8 cellular contexts compared by ENCODE assay signal in genomic region chr22:38924197-38924952, GRCh38. TPM values are rescaled to one million over a fixed set of nuclear protein-coding genes. Genes with fewer than 3 reads are reported as not detected.
DNase-seq lines count a peak whose midpoint lies in the region; ATAC-seq and TF ChIP-seq lines count a peak whose summit lies in the region.

No MANE protein-coding gene starts in this region.

- H3K27me3 Mint-ChIP-seq in endodermal cell (ENCODE audit: insufficient read depth) = peaks cover 35% of the 10 kb centered on the region

- H4K20me1 ChIP-seq in hepatocyte (ENCODE audit: insufficient read depth, poor library complexity, severe bottlenecking) = no peaks in the 10 kb centered on the region

- peak; percentile 82 for DNase-seq in BJ (ENCODE audit: low read depth)
- DNase-seq in NCI-H1694 treated with DMSO at 0.1 percent for 48 hours (lab: John Stamatoyannopoulos, UW) = peak; percentile 65
- DNase-seq in astrocyte of the hippocampus (ENCODE audit: low read depth, low spot score) = peak; percentile 95
- peak; percentile 89 for DNase-seq in hepatocyte (ENCODE audit: low spot score)
- no peak for DNase-seq in activated CD8-positive, alpha-beta memory T cell treated with anti-CD3 and anti-CD28 coated beads, Interleukin-2, amount 50 U/mL, for 4 hours
- no peak for DNase-seq in endodermal cell

- no peak overlapping the region for H3K4me3 Mint-ChIP-seq in endodermal cell

- H3K27ac ChIP-seq in hepatocyte = peak overlapping the region; percentile 91
- peak overlapping the region; percentile 94 for H3K27ac ChIP-seq in stomach smooth muscle (ENCODE audit: low read length)
- H3K27ac ChIP-seq in endodermal cell (ENCODE audit: low read depth, low read length) = no peak overlapping the region

- CTCF ChIA-PET in BJ (lab: Yijun Ruan, JAX) = interaction anchor here (0.6 to 5.1 kb wide), 4 partner anchors 10 to 54 kb away, joined by 4 to 50 read pairs (median 5); partner anchors contain the start of gene CBX6

- H3K36me3 ChIP-seq in BJ (ENCODE audit: control insufficient read depth, insufficient read depth, low read length) = no peaks in the 10 kb centered on the region
- H3K36me3 ChIP-seq in hepatocyte (replicated peaks; ENCODE audit: insufficient read depth, low read depth) = no peaks in the 10 kb centered on the region
- no peaks in the 10 kb centered on the region for H3K36me3 ChIP-seq in stomach smooth muscle (ENCODE audit: control insufficient read depth in 2 of 2, insufficient read depth in 2 of 2, low read length in 2 of 2)
- no peaks in the 10 kb centered on the region for H3K36me3 ChIP-seq in endodermal cell (ENCODE audit: control insufficient read depth, insufficient read depth, low read length)

- H3K9me3 ChIP-seq in hepatocyte (ENCODE audit: low read depth) (no peaks in the 10 kb centered on the region), stomach smooth muscle (ENCODE audit: control insufficient read depth in 2 of 2, low read length in 2 of 2) (no peaks in the 10 kb centered on the region), endodermal cell (ENCODE audit: control insufficient read depth, low read length) (no peaks in the 10 kb centered on the region)

- no peaks in the 10 kb centered on the region for H3K79me2 ChIP-seq in hepatocyte

- H3K4me2 ChIP-seq in hepatocyte = peak overlapping the region; percentile 72

- POLR2A ChIA-PET in BJ (lab: Charles Lee) = no interaction called here

- H3K4me3 ChIP-seq in BJ (ENCODE audit: low read depth, low read length) = peak overlapping the region; percentile 0; the same call in 1 of the 2 replicates
- H3K4me3 ChIP-seq in hepatocyte = no peak overlapping the region
- peak overlapping the region; percentile 35 to 70 for H3K4me3 ChIP-seq in stomach smooth muscle (ENCODE audit: low read length in 2 of 2)
- no peak overlapping the region for H3K4me3 ChIP-seq in endodermal cell (ENCODE audit: low read length)

- no peak for TF ChIP-seq CTCF in BJ (IDR thresholded peaks at IDR 0.05; ENCODE audit: insufficient read depth, low read depth, low read length)
- TF ChIP-seq CTCF in hepatocyte (IDR thresholded peaks at IDR 0.05; ENCODE audit: poor library complexity) = no peak
- TF ChIP-seq CTCF in endodermal cell (conservative IDR thresholded peaks at IDR 0.05) = no peak

- H3K9ac ChIP-seq in stomach smooth muscle (ENCODE audit: low read length in 2 of 2) = peak overlapping the region; percentile 24 to 77
- H3K9ac ChIP-seq in endodermal cell (ENCODE audit: extremely low read depth, low read length, poor library complexity, severe bottlenecking) = no peak overlapping the region

- ATAC-seq in GM21367 (IDR thresholded peaks at IDR 0.05; ENCODE audit: unreplicated experiment) = no peak

- H3K4me1 Mint-ChIP-seq in endodermal cell = peaks cover 4% of the 10 kb centered on the region

- H2AFZ ChIP-seq in hepatocyte = no peak overlapping the region

- no peaks in the 10 kb centered on the region for H3K36me3 Mint-ChIP-seq in endodermal cell (ENCODE audit: low read depth)

- H3K27me3 ChIP-seq in BJ (ENCODE audit: control insufficient read depth, insufficient read depth, low read length) (no peaks in the 10 kb centered on the region), hepatocyte (no peaks in the 10 kb centered on the region), stomach smooth muscle (ENCODE audit: control insufficient read depth in 1 of 2, insufficient read depth in 2 of 2, low read length in 2 of 2) (no peaks in the 10 kb centered on the region), endodermal cell (ENCODE audit: control insufficient read depth, insufficient read depth, low read length, poor library complexity, severe bottlenecking) (no peaks in the 10 kb centered on the region)

- H3K4me1 ChIP-seq in hepatocyte (ENCODE audit: insufficient read depth) (peaks cover 32% of the 10 kb centered on the region), stomach smooth muscle (ENCODE audit: control insufficient read depth, insufficient read depth, low read length) (peaks cover 23% of the 10 kb centered on the region), endodermal cell (ENCODE audit: control insufficient read depth, insufficient read depth, low read length) (no peaks in the 10 kb centered on the region)

- no peak overlapping the region for H3K27ac Mint-ChIP-seq in endodermal cell

- WGBS in hepatocyte (ENCODE audit: low lambda C conversion rate, missing lambda C conversion rate) = 18% methylated on average over 10 of the region's 10 CpGs
- 61 to 74% methylated on average over 7 to 9 of the region's 10 CpGs for WGBS in endodermal cell (ENCODE audit: insufficient coverage in 1 of 2, insufficient read length in 1 of 2), 2 experiments

- H3K9me2 ChIP-seq in hepatocyte (replicated peaks; ENCODE audit: insufficient read depth) = no peaks in the 10 kb centered on the region

- no peaks in the 10 kb centered on the region for H3K9me3 Mint-ChIP-seq in endodermal cell

RNA-seq across cellular contexts. Expression of gene APOBEC3A, which starts 33.0 kb away (rescaled TPM):
- polyA plus RNA-seq in BJ (2011; rRNA removed) (not detected in 2 replicates), hepatocyte (not detected in 2 replicates)
- polyA minus RNA-seq in BJ (2011; rRNA and poly(A)+ RNA removed) = not detected in 2 replicates
- total RNA-seq in hepatocyte (not detected in 2 replicates), endodermal cell (not detected)
- polyA plus RNA-seq in endodermal cell (2013, experiment 1 of 2) = 0.28 TPM
- polyA plus RNA-seq in endodermal cell (2013, experiment 2 of 2) = not detected

RNA-seq across cellular contexts. Expression of gene CBX6, which starts 52.4 kb away (rescaled TPM):
- polyA plus RNA-seq in BJ (2011; rRNA removed) = 15.4 and 21.9 TPM in 2 replicates
- 61.1 and 63.9 TPM in 2 replicates for polyA minus RNA-seq in BJ (2011; rRNA and poly(A)+ RNA removed)
- 30.7 and 42.9 TPM in 2 replicates for total RNA-seq in hepatocyte
- polyA plus RNA-seq in hepatocyte = 40.6 and 45.4 TPM in 2 replicates
- 10 to 100 TPM; 12.8 to 28.2 TPM for total RNA-seq in endodermal cell
- 18.6 TPM for polyA plus RNA-seq in endodermal cell (2013, experiment 1 of 2)
- polyA plus RNA-seq in endodermal cell (2013, experiment 2 of 2) = 18.3 TPM

RNA-seq across cellular contexts. Expression of gene APOBEC3B, which starts 57.8 kb away (rescaled TPM):
- 14.2 and 16.0 TPM in 2 replicates for polyA plus RNA-seq in BJ (2011; rRNA removed)
- 6.7 and 10.0 TPM in 2 replicates for polyA minus RNA-seq in BJ (2011; rRNA and poly(A)+ RNA removed)
- total RNA-seq in hepatocyte = 2.2 TPM in 2 replicates
- 10.5 and 11.0 TPM in 2 replicates for polyA plus RNA-seq in hepatocyte
- 1 to 10 TPM; 4.1 to 5.4 TPM for total RNA-seq in endodermal cell
- polyA plus RNA-seq in endodermal cell (2013, experiment 1 of 2) = 2.2 TPM
- 3.0 TPM for polyA plus RNA-seq in endodermal cell (2013, experiment 2 of 2)

Comparison
In these comparisons a context has a peak if more than half of its experiments do, and no peak if none do; other contexts are left out.
1. DNase-seq: peak in BJ (single experiment), NCI-H1694 treated with DMSO at 0.1 percent for 48 hours (single experiment), astrocyte of the hippocampus (single experiment) and hepatocyte (single experiment); none in activated CD8-positive, alpha-beta memory T cell treated with anti-CD3 and anti-CD28 coated beads, Interleukin-2, amount 50 U/mL, for 4 hours (single experiment) and endodermal cell (single experiment).
2. H3K4me3 ChIP-seq: peak in BJ (single experiment) and stomach smooth muscle (2 of 2); none in hepatocyte (single experiment) and endodermal cell (single experiment).